In the genomic region with DNA sequence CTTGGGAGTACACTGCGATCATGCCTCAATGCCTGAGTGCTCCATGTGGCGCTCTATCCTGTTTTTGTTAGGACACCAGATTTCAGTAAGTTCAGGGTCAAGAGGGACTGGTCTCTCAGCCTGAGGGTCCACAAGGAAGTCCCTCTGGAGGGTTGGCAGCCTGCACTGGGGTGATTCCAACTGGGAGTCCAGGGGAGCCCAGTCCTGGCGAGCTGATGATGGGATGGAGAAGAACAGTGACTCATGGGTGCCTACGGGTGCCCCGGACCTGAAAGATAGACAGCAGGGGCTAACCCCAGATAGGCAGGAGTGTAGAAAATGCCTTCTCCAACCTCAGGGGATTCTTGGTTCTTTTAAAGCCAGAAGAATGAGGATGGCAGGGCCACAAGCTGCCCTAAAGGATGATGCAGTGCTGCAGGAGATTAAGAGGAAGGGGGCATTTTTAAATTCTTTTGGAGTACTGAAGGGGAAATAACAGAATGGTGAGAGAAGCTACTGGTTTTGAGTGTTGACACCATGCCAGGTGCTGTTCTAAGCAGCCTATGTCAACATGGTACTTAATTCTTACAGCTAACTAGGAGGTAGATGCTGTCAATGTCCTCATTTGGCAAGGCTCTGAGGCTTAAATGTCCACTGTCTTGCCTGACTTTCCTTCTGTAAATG, we compare ENCODE assay signal across 24 cellular contexts.
DNase-seq lines count a peak whose midpoint lies in the region; ATAC-seq, FAIRE-seq and TF ChIP-seq lines count a peak whose summit lies in the region.
"Had no signal": no experiment of that assay in that cellular context is flagged by ENCODE, and none has a peak within 500 bp of the region (broad histone marks: within the 10 kb centered on the region; RNA-seq: fewer than 3 reads in every experiment).

No MANE protein-coding gene starts in this region.

- FAIRE-seq in bronchial epithelial cell (lab: Jason Lieb, UNC) = peak; percentile 7
- FAIRE-seq: GM12878, GM19239 had no signal

- DNase-seq in NCI-H1694 treated with DMSO at 0.1 percent for 48 hours (lab: John Stamatoyannopoulos, UW) (peak; percentile 7), NCI-H1694 (lab: John Stamatoyannopoulos, UW) (no peak), Caco-2 (no peak), bronchial epithelial cell (ENCODE audit: low read depth) (no peak), myocyte (ENCODE audit: low read depth) (peak; percentile 40), SIG-M5 treated with dmso at 0.1 percent for 504 hours (lab: John Stamatoyannopoulos, UW; ENCODE audit: unreplicated experiment) (no peak)
- no peak for DNase-seq in activated T-helper 2 cell treated with anti-CD3 and anti-CD28 coated beads, Interferon-gamma antibody, Interleukin-2, Interleukin-4, amounts not matched to agents 10 μg/mL and 5 μg/mL and 100 μg/mL, durations not matched to agents 14 hours and 24 hours and 36 hours (ENCODE audit: low spot score)
- DNase-seq: 8988T; CD4-positive, CD25-positive, alpha-beta regulatory T cell; COR-L47; Kasumi-1; MG63; NCI-H1048; NCI-H1436; NCI-H2081 treated with DMSO at 0.1 percent for 48 hours; NCI-H226; PC-3; SIG-M5 had no signal

- no peak for TF ChIP-seq CTCF in Caco-2 (IDR thresholded peaks at IDR 0.05; ENCODE audit: insufficient read depth in 1 of 2, low read depth in 1 of 2, low read length in 1 of 2, severe bottlenecking in 1 of 2, unreplicated experiment in 1 of 2)
- TF ChIP-seq CTCF in bronchial epithelial cell (IDR thresholded peaks at IDR 0.05; ENCODE audit: insufficient read depth, low read length, severe bottlenecking) = no peak

- intact Hi-C loops in Caco-2 (cut with micrococcal nuclease; ENCODE audit: unreplicated experiment) = no loop called here
- intact Hi-C loops in activated T-helper 2 cell treated with anti-CD3 and anti-CD28 coated beads, Interferon-gamma antibody, Interleukin-2, Interleukin-4, amounts not matched to agents 10 μg/mL and 5 μg/mL and 100 μg/mL, durations not matched to agents 14 hours and 24 hours and 36 hours (cut with micrococcal nuclease) = no loop called here

- CTCF ChIA-PET in Caco-2 (lab: Charles Lee) = interaction anchor here (0.9 kb wide), 1 partner anchor 36 kb away, joined by 3 read pairs; no protein-coding TSS in a partner anchor

- peaks cover 42% of the 10 kb centered on the region for H3K4me1 ChIP-seq in Caco-2
- H3K4me1 ChIP-seq: HAP-1 had no signal

- peak overlapping the region; percentile 84 for H3K27ac Mint-ChIP-seq in Caco-2 (ENCODE audit: unreplicated experiment)
- H3K27ac Mint-ChIP-seq in activated T-helper 2 cell treated with anti-CD3 and anti-CD28 coated beads, Interferon-gamma antibody, Interleukin-2, Interleukin-4, amounts not matched to agents 10 μg/mL and 5 μg/mL and 100 μg/mL, durations not matched to agents 14 hours and 24 hours and 36 hours = no peak overlapping the region
- H3K27ac Mint-ChIP-seq: B cell; CD4-positive, CD25-positive, alpha-beta regulatory T cell; IgD-negative memory B cell had no signal

- no peak for ATAC-seq in HG03095 (IDR thresholded peaks at IDR 0.05; ENCODE audit: unreplicated experiment)
- ATAC-seq: GM12878, PC-3 had no signal

- no peaks in the 10 kb centered on the region for H3K9me3 ChIP-seq in Caco-2
- H3K9me3 ChIP-seq: HAP-1, MG63 had no signal

- POLR2A ChIA-PET in Caco-2 (lab: Charles Lee) = no interaction called here

- H3K4me1 Mint-ChIP-seq in Caco-2 (ENCODE audit: low read depth, unreplicated experiment) = peaks cover 48% of the 10 kb centered on the region
- no peaks in the 10 kb centered on the region for H3K4me1 Mint-ChIP-seq in activated T-helper 2 cell treated with anti-CD3 and anti-CD28 coated beads, Interferon-gamma antibody, Interleukin-2, Interleukin-4, amounts not matched to agents 10 μg/mL and 5 μg/mL and 100 μg/mL, durations not matched to agents 14 hours and 24 hours and 36 hours (ENCODE audit: low read depth)
- H3K4me1 Mint-ChIP-seq: B cell; CD4-positive, CD25-positive, alpha-beta regulatory T cell had no signal

- no peaks in the 10 kb centered on the region for H3K27me3 Mint-ChIP-seq in Caco-2 (ENCODE audit: insufficient read depth, unreplicated experiment)
- H3K27me3 Mint-ChIP-seq in activated T-helper 2 cell treated with anti-CD3 and anti-CD28 coated beads, Interferon-gamma antibody, Interleukin-2, Interleukin-4, amounts not matched to agents 10 μg/mL and 5 μg/mL and 100 μg/mL, durations not matched to agents 14 hours and 24 hours and 36 hours (ENCODE audit: low read depth) = peaks cover 26% of the 10 kb centered on the region

- H3K27me3 ChIP-seq in Caco-2 (replicated peaks; ENCODE audit: control insufficient read depth, insufficient read depth, low read length) = no peaks in the 10 kb centered on the region
- no peaks in the 10 kb centered on the region for H3K27me3 ChIP-seq in bronchial epithelial cell (ENCODE audit: control insufficient read depth, insufficient read depth, low read length)
- H3K27me3 ChIP-seq: MG63 had no signal

- no peaks in the 10 kb centered on the region for H3K36me3 Mint-ChIP-seq in Caco-2 (ENCODE audit: insufficient read depth, unreplicated experiment)
- no peaks in the 10 kb centered on the region for H3K36me3 Mint-ChIP-seq in activated T-helper 2 cell treated with anti-CD3 and anti-CD28 coated beads, Interferon-gamma antibody, Interleukin-2, Interleukin-4, amounts not matched to agents 10 μg/mL and 5 μg/mL and 100 μg/mL, durations not matched to agents 14 hours and 24 hours and 36 hours (ENCODE audit: low read depth)
- H3K36me3 Mint-ChIP-seq: CD4-positive, CD25-positive, alpha-beta regulatory T cell; IgD-negative memory B cell had no signal

- no peaks in the 10 kb centered on the region for H3K9me3 Mint-ChIP-seq in Caco-2 (ENCODE audit: unreplicated experiment)
- H3K9me3 Mint-ChIP-seq in activated T-helper 2 cell treated with anti-CD3 and anti-CD28 coated beads, Interferon-gamma antibody, Interleukin-2, Interleukin-4, amounts not matched to agents 10 μg/mL and 5 μg/mL and 100 μg/mL, durations not matched to agents 14 hours and 24 hours and 36 hours = no peaks in the 10 kb centered on the region
- H3K9me3 Mint-ChIP-seq: IgD-negative memory B cell had no signal

- H3K4me3 ChIP-seq in Caco-2 (ENCODE audit: low read depth, low read length) (no peak overlapping the region), bronchial epithelial cell (ENCODE audit: low read depth, low read length) (no peak overlapping the region)
- H3K4me3 ChIP-seq: GM12878, HAP-1, MG63 had no signal

- H3K4me3 Mint-ChIP-seq in Caco-2 (ENCODE audit: unreplicated experiment) = peak overlapping the region; percentile 2
- no peak overlapping the region for H3K4me3 Mint-ChIP-seq in activated T-helper 2 cell treated with anti-CD3 and anti-CD28 coated beads, Interferon-gamma antibody, Interleukin-2, Interleukin-4, amounts not matched to agents 10 μg/mL and 5 μg/mL and 100 μg/mL, durations not matched to agents 14 hours and 24 hours and 36 hours (ENCODE audit: low read depth)
- H3K4me3 Mint-ChIP-seq: B cell; CD4-positive, CD25-positive, alpha-beta regulatory T cell; IgD-negative memory B cell had no signal

- BruUV-seq in Caco-2 (replicated peaks; lab: Mats Ljungman, UMichigan) = no TSS peak

- H3K36me3 ChIP-seq in Caco-2 (ENCODE audit: control insufficient read depth, insufficient read depth, low read length) (no peaks in the 10 kb centered on the region), bronchial epithelial cell (ENCODE audit: control insufficient read depth, insufficient read depth, low read length) (no peaks in the 10 kb centered on the region)
- H3K36me3 ChIP-seq: HAP-1, MG63 had no signal

Comparison
In these comparisons a context has a peak if more than half of its experiments do, and no peak if none do; other contexts are left out.
1. DNase-seq: peak in NCI-H1694 treated with DMSO at 0.1 percent for 48 hours (single experiment) and myocyte (single experiment); none in NCI-H1694 (single experiment), Caco-2 (0 of 2), bronchial epithelial cell (single experiment), SIG-M5 treated with dmso at 0.1 percent for 504 hours (single experiment) and activated T-helper 2 cell treated with anti-CD3 and anti-CD28 coated beads, Interferon-gamma antibody, Interleukin-2, Interleukin-4, amounts not matched to agents 10 μg/mL and 5 μg/mL and 100 μg/mL, durations not matched to agents 14 hours and 24 hours and 36 hours (single experiment).